In the genomic region with DNA sequence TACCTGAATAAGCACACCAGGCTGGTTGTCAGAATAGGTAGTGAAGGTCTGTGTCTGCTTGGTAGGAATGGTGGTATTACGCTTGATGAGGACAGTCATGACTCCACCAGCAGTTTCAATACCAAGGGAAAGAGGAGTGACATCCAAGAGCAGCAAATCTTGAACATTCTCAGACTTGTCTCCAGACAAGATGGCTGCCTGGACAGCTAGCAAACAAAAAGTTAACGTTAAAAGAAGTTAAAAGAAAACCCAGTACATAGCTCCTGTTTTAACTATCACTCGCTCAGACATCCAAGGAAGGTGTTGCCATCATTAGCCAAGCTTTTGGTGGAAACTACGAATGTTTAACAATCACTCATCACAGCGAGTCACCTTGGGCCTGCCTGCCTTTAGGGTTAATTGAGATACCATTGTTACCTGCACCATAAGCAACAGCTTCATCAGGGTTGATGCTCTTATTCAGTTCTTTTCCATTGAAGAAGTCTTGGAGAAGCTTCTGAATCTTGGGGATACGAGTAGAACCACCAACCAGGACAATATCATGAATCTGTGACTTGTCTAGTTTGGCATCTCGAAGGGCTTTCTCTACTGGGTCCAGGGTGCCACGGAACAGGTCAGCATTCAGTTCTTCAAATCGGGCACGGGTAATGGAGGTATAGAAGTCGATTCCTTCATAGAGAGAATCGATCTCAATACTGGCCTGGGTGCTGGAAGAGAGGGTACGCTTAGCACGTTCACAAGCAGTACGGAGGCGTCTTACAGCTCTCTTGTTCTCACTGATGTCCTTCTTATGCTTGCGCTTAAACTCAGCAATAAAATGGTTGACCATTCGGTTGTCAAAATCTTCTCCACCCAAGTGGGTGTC, we compare ENCODE assay signal across 1 cellular context.
A peak's percentile ranks its signal among the peaks of the same experiment; 100 is the strongest.
TF ChIP-seq lines count a peak whose summit lies in the region.

No MANE protein-coding gene starts in this region.

TF ChIP-seq in A549, 52 proteins besides CTCF, POLR2A, EP300 and RAD21:
- 0 out of 2 replicates have a peak, but pooled peaks have one; percentile 13 for TF ChIP-seq GATA3 (IDR thresholded peaks at IDR 0.05; ENCODE audit: borderline replicate concordance)
